20 cellular contexts compared by ENCODE assay signal in the genomic region with DNA sequence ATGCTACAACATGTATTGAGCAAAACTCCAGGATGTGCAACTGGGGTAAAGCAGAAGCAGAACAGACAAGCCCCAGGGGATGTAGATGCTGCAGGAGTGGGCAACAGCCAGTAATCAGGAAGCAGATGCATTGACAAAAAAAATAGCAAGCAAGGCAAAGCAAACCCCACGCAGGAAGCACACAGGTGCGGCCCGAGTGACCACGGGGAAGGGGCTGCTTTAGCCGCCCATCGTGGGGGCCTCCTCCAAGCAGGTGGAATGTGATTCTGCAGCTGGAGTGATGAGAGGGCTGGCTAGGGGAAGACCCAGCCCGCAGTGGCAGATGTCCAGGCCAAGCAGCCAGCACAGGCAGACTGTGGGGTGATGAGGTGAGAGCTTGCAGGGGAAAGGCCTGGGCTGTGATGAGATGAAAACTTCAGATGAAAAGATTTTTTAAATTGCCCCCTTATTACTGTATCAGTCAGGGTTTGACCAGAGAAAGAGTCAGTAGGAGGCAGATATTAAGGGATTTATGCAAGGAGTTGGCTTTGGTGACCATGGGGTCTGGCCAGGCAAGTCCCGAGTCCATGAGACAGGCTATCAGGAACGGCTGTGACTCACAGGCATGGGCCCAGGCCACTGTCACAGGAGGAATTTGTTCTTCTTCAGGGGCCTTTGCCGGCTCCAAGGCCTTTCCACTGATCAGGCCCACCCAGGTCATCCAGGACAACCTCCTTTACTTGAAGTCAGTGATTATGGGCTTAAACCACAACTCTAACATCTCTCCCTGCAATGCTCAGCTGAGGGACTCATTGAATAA.
DNase-seq lines count a peak whose midpoint lies in the region; ATAC-seq, FAIRE-seq and TF ChIP-seq lines count a peak whose summit lies in the region.
"Had no signal": no experiment of that assay in that cellular context is flagged by ENCODE, and none has a peak within 500 bp of the region (broad histone marks: within the 10 kb centered on the region; RNA-seq: fewer than 3 reads in every experiment).

No MANE protein-coding gene starts in this region.

- intact Hi-C loops in Calu3 (cut with micrococcal nuclease; ENCODE audit: unreplicated experiment), result no loop called here

- no peak overlapping the region for H3K4me3 Mint-ChIP-seq in Calu3 (ENCODE audit: low read depth, unreplicated experiment)
- no peak overlapping the region for H3K4me3 Mint-ChIP-seq in stimulated activated naive B cell treated with anti-CD40 and anti-IgM and Interleukin-4, amounts not matched to agents 10 μg/mL and 1 μg/mL and 100 μg/mL, for 72 hours
- H3K4me3 Mint-ChIP-seq: activated T-cell treated with anti-CD3 and anti-CD28 coated beads, Interleukin-2, amount 50 U/mL, for 24 hours; CD4-positive, alpha-beta T cell; endodermal cell; IgD-negative memory B cell; T-helper 1 cell treated with Interleukin-12 subunit alpha and Interleukin-12 subunit beta and Interleukin-4 antibody, amounts not matched to agents 30 μg/mL and 1 μg/mL, for 36 hours had no signal

- no peaks in the 10 kb centered on the region for H3K27me3 Mint-ChIP-seq in Calu3 (ENCODE audit: unreplicated experiment)
- H3K27me3 Mint-ChIP-seq in stimulated activated naive B cell treated with anti-CD40 and anti-IgM and Interleukin-4, amounts not matched to agents 10 μg/mL and 1 μg/mL and 100 μg/mL, for 72 hours, result peaks cover 8 to 17% of the 10 kb centered on the region in 2 donors

- peaks cover 52% of the 10 kb centered on the region for H3K36me3 Mint-ChIP-seq in Calu3 (ENCODE audit: insufficient read depth, unreplicated experiment)
- no peaks in the 10 kb centered on the region for H3K36me3 Mint-ChIP-seq in stimulated activated naive B cell treated with anti-CD40 and anti-IgM and Interleukin-4, amounts not matched to agents 10 μg/mL and 1 μg/mL and 100 μg/mL, for 72 hours
- H3K36me3 Mint-ChIP-seq: IgD-negative memory B cell had no signal

- peaks cover 58% of the 10 kb centered on the region for H3K4me1 Mint-ChIP-seq in Calu3 (ENCODE audit: low read depth, unreplicated experiment)
- H3K4me1 Mint-ChIP-seq in stimulated activated naive B cell treated with anti-CD40 and anti-IgM and Interleukin-4, amounts not matched to agents 10 μg/mL and 1 μg/mL and 100 μg/mL, for 72 hours, result peaks cover 0 to 5% of the 10 kb centered on the region in 2 donors
- H3K4me1 Mint-ChIP-seq: endodermal cell had no signal

- TF ChIP-seq CTCF in Calu3 (IDR thresholded peaks at IDR 0.05; ENCODE audit: unreplicated experiment), result no peak

- no peak for DNase-seq in Calu3
- peak; percentile 48 for DNase-seq in RCC 7860 (ENCODE audit: low spot score)
- peak; percentile 87 for DNase-seq in mesenteric fat pad (ENCODE audit: low spot score)
- DNase-seq in stimulated activated naive B cell treated with anti-CD40 and anti-IgM and Interleukin-4, amounts not matched to agents 10 μg/mL and 1 μg/mL and 100 μg/mL, for 72 hours, result no peak
- DNase-seq in NCI-H1105 treated with DMSO at 0.1 percent for 48 hours (lab: John Stamatoyannopoulos, UW), result no peak
- DNase-seq in NCI-H2196 (lab: John Stamatoyannopoulos, UW; ENCODE audit: unreplicated experiment), result no peak
- no peak for DNase-seq in OCI-M2 (lab: John Stamatoyannopoulos, UW; ENCODE audit: unreplicated experiment)
- DNase-seq: activated gamma-delta T cell treated with Interleukin-2 at 50 U/mL for 16 hours; activated T-cell treated with anti-CD3 and anti-CD28 coated beads, Interleukin-2, amount 50 U/mL, for 24 hours; CD4-positive, alpha-beta T cell; NCI-H2081 treated with DMSO at 0.1 percent for 48 hours; NCI-H446 treated with DMSO at 0.1 percent for 48 hours; PC-9; stimulated activated CD4-positive, alpha-beta T cell treated with anti-CD3 and anti-CD28 coated beads, Interleukin-2, amount 100 ng/mL, for 24 hours had no signal

- H3K9me3 Mint-ChIP-seq in Calu3 (ENCODE audit: low read depth, unreplicated experiment), result no peaks in the 10 kb centered on the region
- H3K9me3 Mint-ChIP-seq in stimulated activated naive B cell treated with anti-CD40 and anti-IgM and Interleukin-4, amounts not matched to agents 10 μg/mL and 1 μg/mL and 100 μg/mL, for 72 hours, result no peaks in the 10 kb centered on the region
- H3K9me3 Mint-ChIP-seq: activated T-cell treated with anti-CD3 and anti-CD28 coated beads, Interleukin-2, amount 50 U/mL, for 24 hours; CD4-positive, alpha-beta T cell; endodermal cell; IgD-negative memory B cell; T-helper 1 cell treated with Interleukin-12 subunit alpha and Interleukin-12 subunit beta and Interleukin-4 antibody, amounts not matched to agents 30 μg/mL and 1 μg/mL, for 36 hours had no signal

- CTCF ChIA-PET in Calu3 (lab: Charles Lee), result no interaction called here

- BruUV-seq in Calu3 (replicated peaks; lab: Mats Ljungman, UMichigan), result no TSS peak

- no peak for ATAC-seq in stimulated activated naive B cell treated with anti-CD40 and anti-IgM and Interleukin-4, amounts not matched to agents 10 μg/mL and 1 μg/mL and 100 μg/mL, for 72 hours (replicated peaks)
- ATAC-seq: gastrocnemius medialis, HCT116 had no signal

- no peak for FAIRE-seq in RCC 7860 (lab: Jason Lieb, UNC)
- FAIRE-seq: bronchial epithelial cell had no signal

- H3K27ac Mint-ChIP-seq in Calu3 (ENCODE audit: unreplicated experiment), result peak overlapping the region; percentile 94
- H3K27ac Mint-ChIP-seq in stimulated activated naive B cell treated with anti-CD40 and anti-IgM and Interleukin-4, amounts not matched to agents 10 μg/mL and 1 μg/mL and 100 μg/mL, for 72 hours, result peak overlapping the region; percentile 6
- H3K27ac Mint-ChIP-seq: activated T-cell treated with anti-CD3 and anti-CD28 coated beads, Interleukin-2, amount 50 U/mL, for 24 hours; CD4-positive, alpha-beta T cell; endodermal cell; IgD-negative memory B cell; T-helper 1 cell treated with Interleukin-12 subunit alpha and Interleukin-12 subunit beta and Interleukin-4 antibody, amounts not matched to agents 30 μg/mL and 1 μg/mL, for 36 hours had no signal

Comparison
In these comparisons a context has a peak if more than half of its experiments do, and no peak if none do; other contexts are left out.
1. DNase-seq: peak in RCC 7860 (single experiment) and mesenteric fat pad (single experiment); none in Calu3 (single experiment), stimulated activated naive B cell treated with anti-CD40 and anti-IgM and Interleukin-4, amounts not matched to agents 10 μg/mL and 1 μg/mL and 100 μg/mL, for 72 hours (single experiment), NCI-H1105 treated with DMSO at 0.1 percent for 48 hours (single experiment), NCI-H2196 (single experiment) and OCI-M2 (single experiment).